Comparison of ENCODE assay signal across 1 cellular context in the genomic region with DNA sequence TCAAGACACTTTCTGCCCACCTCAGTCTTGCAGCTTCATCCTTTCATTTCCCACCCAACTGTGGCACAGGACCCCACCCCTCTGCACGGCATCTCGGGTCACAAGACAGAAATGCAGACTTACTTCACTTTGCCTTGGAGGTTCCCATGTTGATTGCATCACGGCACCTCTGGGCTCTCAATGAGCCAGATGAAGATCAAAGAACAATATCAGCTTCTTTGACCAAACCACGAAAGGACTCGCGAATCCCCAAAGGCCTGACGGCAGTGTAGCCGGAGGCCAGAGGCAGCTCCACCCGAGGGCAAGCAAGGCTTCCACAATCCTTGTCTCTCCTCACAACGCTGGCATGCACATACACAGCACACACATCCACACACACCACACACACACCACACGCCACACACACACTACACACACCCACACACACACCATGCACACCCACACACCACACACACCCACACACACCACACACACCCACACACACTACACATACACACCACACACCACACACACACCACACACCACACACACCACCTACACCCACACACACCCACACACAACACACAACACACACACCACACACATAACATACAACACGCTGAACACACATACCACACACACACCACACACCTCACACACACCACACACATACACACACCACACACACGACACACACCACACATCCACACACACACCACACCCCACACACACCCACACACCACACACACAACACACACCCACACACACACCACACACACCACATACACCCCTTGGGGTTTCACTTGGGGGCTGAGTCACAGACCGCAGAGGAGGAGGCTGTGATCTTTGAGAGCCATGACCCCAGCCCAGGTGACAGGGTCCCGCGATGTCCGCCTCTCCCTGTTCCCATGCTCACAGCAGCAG.
TF ChIP-seq lines count a peak whose summit lies in the region.

No MANE protein-coding gene starts in this region.

TF ChIP-seq in IMR-90, 13 proteins besides CTCF, POLR2A, EP300 and RAD21:
- TF ChIP-seq BHLHE40 (IDR thresholded peaks at IDR 0.05; ENCODE audit: low read depth, low read length), result no peak
- no peak for TF ChIP-seq RCOR1 (IDR thresholded peaks at IDR 0.05; ENCODE audit: insufficient replicate concordance, low read length)
- TF ChIP-seq MXI1 (IDR thresholded peaks at IDR 0.05; ENCODE audit: borderline replicate concordance, low read depth, low read length), result no peak
TF ChIP-seq in IMR-90: peak in this region for 0.
